8 cellular contexts compared by ENCODE assay signal in the genomic region with DNA sequence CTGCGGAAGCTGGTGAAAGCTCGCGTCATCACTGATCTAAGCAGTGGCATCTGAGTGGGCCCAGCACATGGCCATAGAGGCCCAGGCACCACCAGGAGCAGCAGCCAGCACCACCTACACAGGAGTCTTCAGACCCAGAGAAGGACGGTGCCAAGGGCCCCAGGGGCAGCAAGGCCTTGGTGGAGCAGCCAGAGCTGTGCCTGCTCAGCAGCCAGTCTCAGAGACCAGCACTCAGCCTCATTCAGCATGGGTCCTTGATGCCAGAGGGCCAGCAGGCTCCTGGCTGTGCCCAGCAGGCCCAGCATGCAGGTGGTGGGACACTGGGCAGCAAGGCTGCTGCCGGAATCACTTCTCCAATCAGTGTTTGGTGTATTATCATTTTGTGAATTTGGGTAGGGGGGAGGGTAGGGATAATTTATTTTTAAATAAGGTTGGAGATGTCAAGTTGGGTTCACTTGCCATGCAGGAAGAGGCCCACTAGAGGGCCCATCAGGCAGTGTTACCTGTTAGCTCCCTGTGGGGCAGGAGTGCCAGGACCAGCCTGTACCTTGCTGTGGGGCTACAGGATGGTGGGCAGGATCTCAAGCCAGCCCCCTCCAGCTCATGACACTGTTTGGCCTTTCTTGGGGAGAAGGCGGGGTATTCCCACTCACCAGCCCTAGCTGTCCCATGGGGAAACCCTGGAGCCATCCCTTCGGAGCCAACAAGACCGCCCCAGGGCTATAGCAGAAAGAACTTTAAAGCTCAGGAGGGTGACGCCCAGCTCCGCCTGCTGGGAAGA. TPM values are rescaled to one million over a fixed set of nuclear protein-coding genes. Genes with fewer than 3 reads are reported as not detected.
DNase-seq lines count a peak whose midpoint lies in the region; ATAC-seq and TF ChIP-seq lines count a peak whose summit lies in the region.

No MANE protein-coding gene starts in this region.

- H3K9me3 ChIP-seq in left ventricle myocardium inferior (replicated peaks) (no peaks in the 10 kb centered on the region), stomach (no peaks in the 10 kb centered on the region)

- H3K36me3 ChIP-seq in left ventricle myocardium inferior (peaks cover 14% of the 10 kb centered on the region), stomach (peaks cover 0 to 21% (median 11%) of the 10 kb centered on the region in 4 donors)

- H3K9me3 Mint-ChIP-seq in activated naive CD8-positive, alpha-beta T cell treated with anti-CD3 and anti-CD28 coated beads for 36 hours, result no peaks in the 10 kb centered on the region

- H3K27me3 ChIP-seq in left ventricle myocardium inferior (ENCODE audit: low read depth) (peaks cover 28% of the 10 kb centered on the region), stomach (peaks cover 0 to 18% (median 17%) of the 10 kb centered on the region in 3 donors)

- H3K27me3 Mint-ChIP-seq in activated naive CD8-positive, alpha-beta T cell treated with anti-CD3 and anti-CD28 coated beads for 36 hours, result peaks cover 28% of the 10 kb centered on the region

- ATAC-seq in left ventricle myocardium superior (no peak), HG03460 (IDR thresholded peaks at IDR 0.05; ENCODE audit: unreplicated experiment) (no peak)

- intact Hi-C loops in left ventricle myocardium inferior (cut with micrococcal nuclease) (no loop called here), left ventricle myocardium superior (cut with micrococcal nuclease) (no loop called here), stomach (cut with DNase I; ENCODE audit: low total_unique reads) (loop anchor here (5.0 kb wide), 1 partner anchor 168 kb away; no protein-coding TSS in a partner anchor)

- H3K36me3 Mint-ChIP-seq in activated naive CD8-positive, alpha-beta T cell treated with anti-CD3 and anti-CD28 coated beads for 36 hours, result no peaks in the 10 kb centered on the region

- no peak for TF ChIP-seq POLR2A in stomach (IDR thresholded peaks at IDR 0.05)

- H3K4me1 ChIP-seq in left ventricle myocardium inferior (peaks cover 23% of the 10 kb centered on the region), stomach (peaks cover 16 to 29% (median 22%) of the 10 kb centered on the region in 4 donors)

- TF ChIP-seq CTCF in left ventricle myocardium inferior (IDR thresholded peaks at IDR 0.05; ENCODE audit: borderline replicate concordance) (peak; percentile 53), epithelial cell of proximal tubule (conservative IDR thresholded peaks at IDR 0.05; ENCODE audit: low read depth, low read length) (peak; percentile 63), stomach (IDR thresholded peaks at IDR 0.05) (peak in 4 of 7 experiments; percentile 17 to 49 (median 31))

- H3K27ac ChIP-seq in left ventricle myocardium inferior (replicated peaks), result no peak overlapping the region
- no peak overlapping the region for H3K27ac ChIP-seq in stomach

- TF ChIP-seq EP300 in stomach (IDR thresholded peaks at IDR 0.05), result no peak

- WGBS in stomach, 5 donors, result 88 to 95% (median 91%) methylated on average over 10 of the region's 10 CpGs

- no peak for DNase-seq in left ventricle myocardium inferior
- no peak for DNase-seq in left ventricle myocardium superior
- peak; percentile 56 for DNase-seq in NCI-H510A (lab: John Stamatoyannopoulos, UW)
- DNase-seq in epithelial cell of proximal tubule (ENCODE audit: low read depth), result no peak
- no peak for DNase-seq in stomach
- DNase-seq in NCI-H1417 treated with DMSO at 0.1 percent for 48 hours (lab: John Stamatoyannopoulos, UW), result no peak
- no peak for DNase-seq in activated naive CD8-positive, alpha-beta T cell treated with anti-CD3 and anti-CD28 coated beads for 36 hours

- peaks cover 17% of the 10 kb centered on the region for H3K4me1 Mint-ChIP-seq in activated naive CD8-positive, alpha-beta T cell treated with anti-CD3 and anti-CD28 coated beads for 36 hours

- H3K27ac Mint-ChIP-seq in activated naive CD8-positive, alpha-beta T cell treated with anti-CD3 and anti-CD28 coated beads for 36 hours, result no peak overlapping the region

- H3K4me3 ChIP-seq in left ventricle myocardium inferior (no peak overlapping the region), epithelial cell of proximal tubule (ENCODE audit: low read depth, low read length) (no peak overlapping the region), stomach (no peak overlapping the region)

- no peak overlapping the region for H3K4me3 Mint-ChIP-seq in activated naive CD8-positive, alpha-beta T cell treated with anti-CD3 and anti-CD28 coated beads for 36 hours

RNA-seq across cellular contexts. Expression of a gene that starts 3.2 kb away (rescaled TPM):
- total RNA-seq in left ventricle myocardium inferior, result 0.14 TPM
- total RNA-seq in left ventricle myocardium superior, result not detected
- total RNA-seq in epithelial cell of proximal tubule, result 2.0 and 14.1 TPM in 2 replicates
- total RNA-seq in stomach, result 1 to 10 TPM in 2 of 5 donors, not detected in 3; 1.2 to 4.0 TPM
- 1 to 10 TPM in 1 of 3 donors, under 1 TPM in 1, not detected in 1; 0.44 to 4.8 TPM for polyA plus RNA-seq in stomach
- total RNA-seq in activated naive CD8-positive, alpha-beta T cell treated with anti-CD3 and anti-CD28 coated beads for 36 hours, result under 1 TPM; 0.16 to 0.43 TPM

RNA-seq across cellular contexts. Expression of a gene that starts 16.4 kb away (rescaled TPM):
- total RNA-seq in left ventricle myocardium inferior (57.4 TPM), left ventricle myocardium superior (60.0 TPM), epithelial cell of proximal tubule (16.6 and 28.7 TPM in 2 replicates), stomach (10 to 100 TPM in 3 of 5 donors, 1 to 10 TPM in 2; 6.2 to 54.5 (median 15.9) TPM)
- polyA plus RNA-seq in stomach, result 10 to 100 TPM; 14.2 to 26.5 (median 22.6) TPM
- 10 to 100 TPM; 15.8 to 16.9 TPM for total RNA-seq in activated naive CD8-positive, alpha-beta T cell treated with anti-CD3 and anti-CD28 coated beads for 36 hours

RNA-seq across cellular contexts. Expression of a gene that starts 39.5 kb away (rescaled TPM):
- total RNA-seq in left ventricle myocardium inferior (18.2 TPM), left ventricle myocardium superior (13.3 TPM), epithelial cell of proximal tubule (29.5 and 48.5 TPM in 2 replicates), stomach (10 to 100 TPM in 4 of 5 donors, 1 to 10 TPM in 1; 6.4 to 93.2 (median 26.8) TPM)
- polyA plus RNA-seq in stomach, result 10 to 100 TPM; 10.2 to 13.7 (median 11.6) TPM
- 10 to 100 TPM; 65.2 to 66.7 TPM for total RNA-seq in activated naive CD8-positive, alpha-beta T cell treated with anti-CD3 and anti-CD28 coated beads for 36 hours

RNA-seq across cellular contexts. Expression of a gene that starts 44.4 kb away (rescaled TPM):
- total RNA-seq in left ventricle myocardium inferior, result 80.6 TPM
- 89.6 TPM for total RNA-seq in left ventricle myocardium superior
- total RNA-seq in epithelial cell of proximal tubule, result 139 and 262 TPM in 2 replicates
- total RNA-seq in stomach, result 100 to 1,000 TPM in 1 of 5 donors, 10 to 100 TPM in 4; 32.1 to 142 (median 85.2) TPM
- polyA plus RNA-seq in stomach, result 100 to 1,000 TPM in 2 of 3 donors, 10 to 100 TPM in 1; 94.7 to 188 (median 162) TPM
- 100 to 1,000 TPM; 116 to 122 TPM for total RNA-seq in activated naive CD8-positive, alpha-beta T cell treated with anti-CD3 and anti-CD28 coated beads for 36 hours

RNA-seq across cellular contexts. Expression of a gene that starts 48.7 kb away (rescaled TPM):
- 40.3 TPM for total RNA-seq in left ventricle myocardium inferior
- total RNA-seq in left ventricle myocardium superior, result 35.6 TPM
- 69.5 and 105 TPM in 2 replicates for total RNA-seq in epithelial cell of proximal tubule
- 10 to 100 TPM; 15.2 to 30.9 (median 23.8) TPM for total RNA-seq in stomach
- 10 to 100 TPM; 19.9 to 37.4 (median 21.3) TPM for polyA plus RNA-seq in stomach
- total RNA-seq in activated naive CD8-positive, alpha-beta T cell treated with anti-CD3 and anti-CD28 coated beads for 36 hours, result 10 to 100 TPM; 38.5 to 41.6 TPM
